1 cellular context compared by ENCODE assay signal in the genomic region with DNA sequence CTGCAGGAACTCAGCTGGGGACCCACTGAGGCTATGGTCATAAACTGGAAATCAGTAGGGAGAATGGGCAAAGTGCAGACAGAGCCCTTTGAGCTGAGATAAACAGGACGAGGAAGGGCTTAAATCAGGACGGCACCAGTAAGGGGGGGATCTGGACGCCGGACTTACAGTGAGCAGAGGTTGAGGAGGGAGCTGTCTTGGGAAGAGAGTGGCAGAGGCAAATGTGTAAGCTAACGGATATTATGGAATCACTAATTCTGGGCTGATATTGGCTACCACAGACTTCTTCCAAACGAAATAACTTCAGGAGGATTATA.
TF ChIP-seq lines count a peak whose summit lies in the region.

No MANE protein-coding gene starts in this region.

TF ChIP-seq in HepG2, 621 proteins besides CTCF, POLR2A, EP300 and RAD21 (continued from another document and continues in another):
- TF ChIP-seq ZNF772 (CRISPR knock-in tag; IDR thresholded peaks at IDR 0.05) (no peak), ZNF775 (CRISPR knock-in tag; IDR thresholded peaks at IDR 0.05; ENCODE audit: borderline replicate concordance) (no peak; the same call in 1 of the 2 replicates), SALL1 (CRISPR knock-in tag; IDR thresholded peaks at IDR 0.05) (no peak), ZNF33A (CRISPR knock-in tag; IDR thresholded peaks at IDR 0.05; ENCODE audit: borderline replicate concordance) (no peak), ZNF607 (CRISPR knock-in tag; IDR thresholded peaks at IDR 0.05; ENCODE audit: borderline replicate concordance) (no peak), RELA (CRISPR knock-in tag; IDR thresholded peaks at IDR 0.05) (no peak), GFI1 (CRISPR knock-in tag; IDR thresholded peaks at IDR 0.05; ENCODE audit: borderline replicate concordance) (peak; percentile 90), NR2F1 (CRISPR knock-in tag; IDR thresholded peaks at IDR 0.05) (no peak), NCOA1 (CRISPR knock-in tag; IDR thresholded peaks at IDR 0.05) (no peak), ZFP36L2 (CRISPR knock-in tag; IDR thresholded peaks at IDR 0.05) (no peak), KDM6A (CRISPR knock-in tag; IDR thresholded peaks at IDR 0.05; ENCODE audit: low read depth) (no peak), NFKB2 (CRISPR knock-in tag; IDR thresholded peaks at IDR 0.05; ENCODE audit: borderline replicate concordance) (no peak), ELF1 (CRISPR knock-in tag; IDR thresholded peaks at IDR 0.05) (0 out of 2 replicates have a peak, but pooled peaks have one; percentile 14), PHF8 (CRISPR knock-in tag; IDR thresholded peaks at IDR 0.05) (no peak), ZNF850 (CRISPR knock-in tag; conservative IDR thresholded peaks at IDR 0.05) (no peak), POLR2AphosphoS2 (IDR thresholded peaks at IDR 0.05; ENCODE audit: low read depth, low read length) (no peak), ZNF367 (CRISPR knock-in tag; IDR thresholded peaks at IDR 0.05; ENCODE audit: borderline replicate concordance) (no peak), CBX1 (IDR thresholded peaks at IDR 0.05; ENCODE audit: low read depth) (peak; percentile 4), KMT2B (CRISPR knock-in tag; IDR thresholded peaks at IDR 0.05) (no peak), ZNF292 (CRISPR knock-in tag; IDR thresholded peaks at IDR 0.05; ENCODE audit: borderline replicate concordance, low read depth) (peak; percentile 24; the same call in 1 of the 2 replicates), ZNF121 (CRISPR knock-in tag; IDR thresholded peaks at IDR 0.05) (0 out of 2 replicates have a peak, but pooled peaks have one; percentile 6), ELF4 (CRISPR knock-in tag; IDR thresholded peaks at IDR 0.05; ENCODE audit: borderline replicate concordance) (no peak), ZNF205 (CRISPR knock-in tag; IDR thresholded peaks at IDR 0.05) (peak; percentile 12; the same call in 1 of the 2 replicates), DNMT1 (CRISPR knock-in tag; IDR thresholded peaks at IDR 0.05) (no peak), TSC22D2 (CRISPR knock-in tag; IDR thresholded peaks at IDR 0.05; ENCODE audit: borderline replicate concordance) (no peak), ZNF354B (CRISPR knock-in tag; IDR thresholded peaks at IDR 0.05) (no peak), HIVEP1 (CRISPR knock-in tag; IDR thresholded peaks at IDR 0.05) (no peak), SRY (CRISPR knock-in tag; IDR thresholded peaks at IDR 0.05) (no peak), PTBP1 (IDR thresholded peaks at IDR 0.05; ENCODE audit: low read depth, low read length, poor library complexity, severe bottlenecking) (no peak), RFXAP (CRISPR knock-in tag; IDR thresholded peaks at IDR 0.05; ENCODE audit: borderline replicate concordance) (no peak), SSRP1 (CRISPR knock-in tag; IDR thresholded peaks at IDR 0.05) (no peak), ZNF136 (CRISPR knock-in tag; IDR thresholded peaks at IDR 0.05; ENCODE audit: low read depth) (no peak), ZNF274 (CRISPR knock-in tag; IDR thresholded peaks at IDR 0.05) (no peak), ZNF460 (CRISPR knock-in tag; IDR thresholded peaks at IDR 0.05; ENCODE audit: borderline replicate concordance) (no peak), ZNF780A (CRISPR knock-in tag; IDR thresholded peaks at IDR 0.05) (no peak), STAT5B (CRISPR knock-in tag; IDR thresholded peaks at IDR 0.05) (no peak), ZNF326 (CRISPR knock-in tag; IDR thresholded peaks at IDR 0.05; ENCODE audit: borderline replicate concordance) (no peak), NFE2L2 (IDR thresholded peaks at IDR 0.05; ENCODE audit: low read length) (no peak), ZC3H4 (CRISPR knock-in tag; IDR thresholded peaks at IDR 0.05; ENCODE audit: borderline replicate concordance) (no peak)
- TF ChIP-seq, protein P1, sequence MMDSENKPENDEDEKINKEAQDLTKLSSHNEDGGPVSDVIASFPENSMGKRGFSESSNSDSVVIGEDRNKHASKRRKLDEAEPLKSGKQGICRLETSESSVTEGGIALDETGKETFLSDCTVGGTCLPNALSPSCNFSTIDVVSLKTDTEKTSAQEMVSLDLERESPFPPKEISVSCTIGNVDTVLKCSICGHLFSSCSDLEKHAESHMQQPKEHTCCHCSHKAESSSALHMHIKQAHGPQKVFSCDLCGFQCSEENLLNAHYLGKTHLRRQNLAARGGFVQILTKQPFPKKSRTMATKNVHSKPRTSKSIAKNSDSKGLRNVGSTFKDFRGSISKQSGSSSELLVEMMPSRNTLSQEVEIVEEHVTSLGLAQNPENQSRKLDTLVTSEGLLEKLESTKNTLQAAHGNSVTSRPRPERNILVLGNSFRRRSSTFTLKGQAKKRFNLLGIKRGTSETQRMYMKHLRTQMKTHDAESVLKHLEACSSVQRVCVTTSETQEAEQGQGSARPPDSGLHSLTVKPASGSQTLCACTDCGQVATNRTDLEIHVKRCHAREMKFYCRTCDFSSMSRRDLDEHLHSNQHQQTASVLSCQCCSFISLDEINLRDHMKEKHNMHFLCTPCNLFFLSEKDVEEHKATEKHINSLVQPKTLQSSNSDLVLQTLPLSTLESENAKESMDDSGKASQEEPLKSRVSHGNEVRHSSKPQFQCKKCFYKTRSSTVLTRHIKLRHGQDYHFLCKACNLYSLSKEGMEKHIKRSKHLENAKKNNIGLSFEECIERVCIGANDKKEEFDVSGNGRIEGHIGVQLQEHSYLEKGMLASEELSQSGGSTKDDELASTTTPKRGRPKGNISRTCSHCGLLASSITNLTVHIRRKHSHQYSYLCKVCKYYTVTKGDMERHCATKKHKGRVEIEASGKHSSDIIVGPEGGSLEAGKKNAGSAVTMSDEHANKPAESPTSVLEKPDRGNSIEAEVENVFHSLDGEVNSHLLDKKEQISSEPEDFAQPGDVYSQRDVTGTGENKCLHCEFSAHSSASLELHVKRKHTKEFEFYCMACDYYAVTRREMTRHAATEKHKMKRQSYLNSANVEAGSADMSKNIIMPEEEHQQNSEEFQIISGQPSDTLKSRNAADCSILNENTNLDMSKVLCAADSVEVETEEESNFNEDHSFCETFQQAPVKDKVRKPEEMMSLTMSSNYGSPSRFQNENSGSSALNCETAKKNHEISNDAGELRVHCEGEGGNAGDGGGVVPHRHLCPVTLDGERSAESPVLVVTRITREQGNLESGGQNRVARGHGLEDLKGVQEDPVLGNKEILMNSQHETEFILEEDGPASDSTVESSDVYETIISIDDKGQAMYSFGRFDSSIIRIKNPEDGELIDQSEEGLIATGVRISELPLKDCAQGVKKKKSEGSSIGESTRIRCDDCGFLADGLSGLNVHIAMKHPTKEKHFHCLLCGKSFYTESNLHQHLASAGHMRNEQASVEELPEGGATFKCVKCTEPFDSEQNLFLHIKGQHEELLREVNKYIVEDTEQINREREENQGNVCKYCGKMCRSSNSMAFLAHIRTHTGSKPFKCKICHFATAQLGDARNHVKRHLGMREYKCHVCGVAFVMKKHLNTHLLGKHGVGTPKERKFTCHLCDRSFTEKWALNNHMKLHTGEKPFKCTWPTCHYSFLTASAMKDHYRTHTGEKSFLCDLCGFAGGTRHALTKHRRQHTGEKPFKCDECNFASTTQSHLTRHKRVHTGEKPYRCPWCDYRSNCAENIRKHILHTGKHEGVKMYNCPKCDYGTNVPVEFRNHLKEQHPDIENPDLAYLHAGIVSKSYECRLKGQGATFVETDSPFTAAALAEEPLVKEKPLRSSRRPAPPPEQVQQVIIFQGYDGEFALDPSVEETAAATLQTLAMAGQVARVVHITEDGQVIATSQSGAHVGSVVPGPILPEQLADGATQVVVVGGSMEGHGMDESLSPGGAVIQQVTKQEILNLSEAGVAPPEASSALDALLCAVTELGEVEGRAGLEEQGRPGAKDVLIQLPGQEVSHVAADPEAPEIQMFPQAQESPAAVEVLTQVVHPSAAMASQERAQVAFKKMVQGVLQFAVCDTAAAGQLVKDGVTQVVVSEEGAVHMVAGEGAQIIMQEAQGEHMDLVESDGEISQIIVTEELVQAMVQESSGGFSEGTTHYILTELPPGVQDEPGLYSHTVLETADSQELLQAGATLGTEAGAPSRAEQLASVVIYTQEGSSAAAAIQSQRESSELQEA (CRISPR knock-in tag; IDR thresholded peaks at IDR 0.05; ENCODE audit: not compliant biosample characterization), result no peak
- TF ChIP-seq, protein P2, sequence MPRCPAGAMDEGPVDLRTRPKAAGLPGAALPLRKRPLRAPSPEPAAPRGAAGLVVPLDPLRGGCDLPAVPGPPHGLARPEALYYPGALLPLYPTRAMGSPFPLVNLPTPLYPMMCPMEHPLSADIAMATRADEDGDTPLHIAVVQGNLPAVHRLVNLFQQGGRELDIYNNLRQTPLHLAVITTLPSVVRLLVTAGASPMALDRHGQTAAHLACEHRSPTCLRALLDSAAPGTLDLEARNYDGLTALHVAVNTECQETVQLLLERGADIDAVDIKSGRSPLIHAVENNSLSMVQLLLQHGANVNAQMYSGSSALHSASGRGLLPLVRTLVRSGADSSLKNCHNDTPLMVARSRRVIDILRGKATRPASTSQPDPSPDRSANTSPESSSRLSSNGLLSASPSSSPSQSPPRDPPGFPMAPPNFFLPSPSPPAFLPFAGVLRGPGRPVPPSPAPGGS (CRISPR knock-in tag; IDR thresholded peaks at IDR 0.05), result no peak
- TF ChIP-seq, protein P3, sequence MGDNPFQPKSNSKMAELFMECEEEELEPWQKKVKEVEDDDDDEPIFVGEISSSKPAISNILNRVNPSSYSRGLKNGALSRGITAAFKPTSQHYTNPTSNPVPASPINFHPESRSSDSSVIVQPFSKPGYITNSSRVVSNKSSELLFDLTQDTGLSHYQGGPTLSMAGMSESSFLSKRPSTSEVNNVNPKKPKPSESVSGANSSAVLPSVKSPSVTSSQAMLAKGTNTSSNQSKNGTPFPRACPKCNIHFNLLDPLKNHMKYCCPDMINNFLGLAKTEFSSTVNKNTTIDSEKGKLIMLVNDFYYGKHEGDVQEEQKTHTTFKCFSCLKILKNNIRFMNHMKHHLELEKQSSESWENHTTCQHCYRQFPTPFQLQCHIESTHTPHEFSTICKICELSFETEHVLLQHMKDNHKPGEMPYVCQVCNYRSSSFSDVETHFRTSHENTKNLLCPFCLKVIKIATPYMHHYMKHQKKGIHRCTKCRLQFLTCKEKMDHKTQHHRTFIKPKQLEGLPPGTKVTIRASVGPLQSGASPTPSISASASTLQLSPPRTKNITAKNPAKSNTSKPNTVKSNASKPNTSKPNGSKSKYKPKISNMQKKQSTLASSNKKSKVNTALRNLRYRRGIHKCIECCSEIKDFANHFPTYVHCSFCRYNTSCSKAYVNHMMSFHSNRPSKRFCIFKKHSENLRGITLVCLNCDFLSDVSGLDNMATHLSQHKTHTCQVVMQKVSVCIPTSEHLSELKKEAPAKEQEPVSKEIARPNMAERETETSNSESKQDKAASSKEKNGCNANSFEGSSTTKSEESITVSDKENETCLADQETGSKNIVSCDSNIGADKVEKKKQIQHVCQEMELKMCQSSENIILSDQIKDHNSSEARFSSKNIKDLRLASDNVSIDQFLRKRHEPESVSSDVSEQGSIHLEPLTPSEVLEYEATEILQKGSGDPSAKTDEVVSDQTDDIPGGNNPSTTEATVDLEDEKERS (CRISPR knock-in tag; IDR thresholded peaks at IDR 0.05), result no peak
- TF ChIP-seq, protein P4, sequence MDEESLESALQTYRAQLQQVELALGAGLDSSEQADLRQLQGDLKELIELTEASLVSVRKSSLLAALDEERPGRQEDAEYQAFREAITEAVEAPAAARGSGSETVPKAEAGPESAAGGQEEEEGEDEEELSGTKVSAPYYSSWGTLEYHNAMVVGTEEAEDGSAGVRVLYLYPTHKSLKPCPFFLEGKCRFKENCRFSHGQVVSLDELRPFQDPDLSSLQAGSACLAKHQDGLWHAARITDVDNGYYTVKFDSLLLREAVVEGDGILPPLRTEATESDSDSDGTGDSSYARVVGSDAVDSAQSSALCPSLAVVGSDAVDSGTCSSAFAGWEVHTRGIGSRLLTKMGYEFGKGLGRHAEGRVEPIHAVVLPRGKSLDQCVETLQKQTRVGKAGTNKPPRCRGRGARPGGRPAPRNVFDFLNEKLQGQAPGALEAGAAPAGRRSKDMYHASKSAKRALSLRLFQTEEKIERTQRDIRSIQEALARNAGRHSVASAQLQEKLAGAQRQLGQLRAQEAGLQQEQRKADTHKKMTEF (CRISPR knock-in tag; IDR thresholded peaks at IDR 0.05), result no peak
- TF ChIP-seq, protein P5, sequence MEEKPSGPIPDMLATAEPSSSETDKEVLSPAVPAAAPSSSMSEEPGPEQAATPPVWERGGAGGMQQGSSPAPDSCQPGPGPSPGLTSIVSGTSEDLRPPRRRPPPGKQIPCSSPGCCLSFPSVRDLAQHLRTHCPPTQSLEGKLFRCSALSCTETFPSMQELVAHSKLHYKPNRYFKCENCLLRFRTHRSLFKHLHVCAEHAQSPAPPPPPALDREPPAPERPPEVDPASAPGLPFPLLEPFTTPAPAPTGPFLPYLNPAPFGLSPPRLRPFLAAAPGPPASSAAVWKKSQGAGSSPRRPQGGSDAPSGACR (CRISPR knock-in tag; IDR thresholded peaks at IDR 0.05), result 0 out of 2 replicates have a peak, but pooled peaks have one; percentile 17
- TF ChIP-seq, protein P6, sequence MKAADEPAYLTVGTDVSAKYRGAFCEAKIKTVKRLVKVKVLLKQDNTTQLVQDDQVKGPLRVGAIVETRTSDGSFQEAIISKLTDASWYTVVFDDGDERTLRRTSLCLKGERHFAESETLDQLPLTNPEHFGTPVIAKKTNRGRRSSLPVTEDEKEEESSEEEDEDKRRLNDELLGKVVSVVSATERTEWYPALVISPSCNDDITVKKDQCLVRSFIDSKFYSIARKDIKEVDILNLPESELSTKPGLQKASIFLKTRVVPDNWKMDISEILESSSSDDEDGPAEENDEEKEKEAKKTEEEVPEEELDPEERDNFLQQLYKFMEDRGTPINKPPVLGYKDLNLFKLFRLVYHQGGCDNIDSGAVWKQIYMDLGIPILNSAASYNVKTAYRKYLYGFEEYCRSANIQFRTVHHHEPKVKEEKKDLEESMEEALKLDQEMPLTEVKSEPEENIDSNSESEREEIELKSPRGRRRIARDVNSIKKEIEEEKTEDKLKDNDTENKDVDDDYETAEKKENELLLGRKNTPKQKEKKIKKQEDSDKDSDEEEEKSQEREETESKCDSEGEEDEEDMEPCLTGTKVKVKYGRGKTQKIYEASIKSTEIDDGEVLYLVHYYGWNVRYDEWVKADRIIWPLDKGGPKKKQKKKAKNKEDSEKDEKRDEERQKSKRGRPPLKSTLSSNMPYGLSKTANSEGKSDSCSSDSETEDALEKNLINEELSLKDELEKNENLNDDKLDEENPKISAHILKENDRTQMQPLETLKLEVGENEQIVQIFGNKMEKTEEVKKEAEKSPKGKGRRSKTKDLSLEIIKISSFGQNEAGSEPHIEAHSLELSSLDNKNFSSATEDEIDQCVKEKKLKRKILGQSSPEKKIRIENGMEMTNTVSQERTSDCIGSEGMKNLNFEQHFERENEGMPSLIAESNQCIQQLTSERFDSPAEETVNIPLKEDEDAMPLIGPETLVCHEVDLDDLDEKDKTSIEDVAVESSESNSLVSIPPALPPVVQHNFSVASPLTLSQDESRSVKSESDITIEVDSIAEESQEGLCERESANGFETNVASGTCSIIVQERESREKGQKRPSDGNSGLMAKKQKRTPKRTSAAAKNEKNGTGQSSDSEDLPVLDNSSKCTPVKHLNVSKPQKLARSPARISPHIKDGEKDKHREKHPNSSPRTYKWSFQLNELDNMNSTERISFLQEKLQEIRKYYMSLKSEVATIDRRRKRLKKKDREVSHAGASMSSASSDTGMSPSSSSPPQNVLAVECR (CRISPR knock-in tag; IDR thresholded peaks at IDR 0.05; ENCODE audit: borderline replicate concordance), result peak; percentile 41; the same call in 1 of the 2 replicates
